Comparison of ENCODE assay signal across 24 cellular contexts in the genomic region with DNA sequence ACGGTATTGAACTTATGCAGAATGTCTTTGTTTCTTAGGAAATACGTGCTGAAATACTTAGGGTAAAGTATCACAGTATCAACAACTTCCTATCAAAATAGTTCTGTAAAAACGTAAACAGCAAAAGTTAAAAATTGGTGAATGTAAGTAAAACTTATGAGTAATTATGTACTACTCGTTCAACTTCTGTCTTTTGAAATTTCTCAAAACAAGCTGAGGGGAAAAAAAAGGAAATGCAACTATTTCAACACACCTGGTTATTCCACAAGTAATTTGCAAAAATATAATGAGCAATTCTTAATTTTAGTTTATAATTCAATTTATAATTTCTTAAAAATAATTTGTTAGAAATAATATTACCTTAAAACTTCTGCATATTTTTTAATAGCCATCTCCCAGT.
"Had no signal": no experiment of that assay in that cellular context is flagged by ENCODE, and none has a peak within 500 bp of the region (broad histone marks: within the 10 kb centered on the region; RNA-seq: fewer than 3 reads in every experiment).

No MANE protein-coding gene starts in this region.

- H3K4me1 ChIP-seq: adrenal gland, Peyer's patch had no signal

- H3K27ac Mint-ChIP-seq: activated naive CD8-positive, alpha-beta T cell treated with anti-CD3 and anti-CD28 coated beads, Interleukin-2, amount 10 ng/mL, durations not matched to agents 7 days and 5 days; activated T-cell treated with anti-CD3 and anti-CD28 coated beads, Interleukin-2, amount 50 U/mL, for 72 hours had no signal

- H3K9me2 ChIP-seq: SK-N-SH had no signal

- H3K4me3 ChIP-seq: adrenal gland, K562, Peyer's patch had no signal

- DNase-seq: activated CD4-positive, alpha-beta T cell treated with anti-CD3 and anti-CD28 coated beads for 4 hours; activated CD8-positive, alpha-beta memory T cell treated with anti-CD3 and anti-CD28 coated beads, Interleukin-2, amount 50 U/mL, for 4 hours; activated CD8-positive, alpha-beta T cell treated with anti-CD3 and anti-CD28 coated beads for 36 hours; activated naive CD4-positive, alpha-beta T cell treated with anti-CD3 and anti-CD28 coated beads, Interleukin-2, amount 50 U/mL, for 16 hours; activated naive CD8-positive, alpha-beta T cell treated with anti-CD3 and anti-CD28 coated beads, Interleukin-2, amount 10 ng/mL, durations not matched to agents 7 days and 5 days; activated T-cell treated with anti-CD3 and anti-CD28 coated beads, Interleukin-2, amount 50 U/mL, for 72 hours; adrenal gland; anterior cingulate cortex; cerebellar nuclear complex; Karpas-422; MM.1S; NCI-H1092 treated with DMSO at 0.1 percent for 48 hours; NCI-H1417 treated with DMSO at 0.1 percent for 48 hours; NCI-H1694; NCI-H2029; NCI-H2107; NCI-H510A treated with DMSO at 0.1 percent for 48 hours; NCI-H69; Peyer's patch; SHP77 treated with DMSO at 0.1 percent for 48 hours; SK-N-SH; T-helper 1 cell had no signal

- H3K27ac ChIP-seq: adrenal gland, Peyer's patch had no signal

- H3K4me2 ChIP-seq: SK-N-SH had no signal

- H3K9me3 Mint-ChIP-seq: activated CD8-positive, alpha-beta T cell treated with anti-CD3 and anti-CD28 coated beads for 36 hours; activated naive CD8-positive, alpha-beta T cell treated with anti-CD3 and anti-CD28 coated beads, Interleukin-2, amount 10 ng/mL, durations not matched to agents 7 days and 5 days; activated T-cell treated with anti-CD3 and anti-CD28 coated beads, Interleukin-2, amount 50 U/mL, for 72 hours had no signal

- FAIRE-seq: K562 had no signal

- H3K4me3 Mint-ChIP-seq: activated CD8-positive, alpha-beta T cell treated with anti-CD3 and anti-CD28 coated beads for 36 hours; activated naive CD8-positive, alpha-beta T cell treated with anti-CD3 and anti-CD28 coated beads, Interleukin-2, amount 10 ng/mL, durations not matched to agents 7 days and 5 days; activated T-cell treated with anti-CD3 and anti-CD28 coated beads, Interleukin-2, amount 50 U/mL, for 72 hours had no signal

- ATAC-seq: activated CD4-positive, CD25-positive, alpha-beta regulatory T cell treated with anti-CD3 and anti-CD28 coated beads, Interleukin-2, amount 50 U/mL, for 24 hours; activated CD8-positive, alpha-beta T cell treated with anti-CD3 and anti-CD28 coated beads for 36 hours; activated T-cell treated with anti-CD3 and anti-CD28 coated beads, Interleukin-2, amount 50 U/mL, for 72 hours; K562 had no signal

- H3K27me3 Mint-ChIP-seq: activated CD8-positive, alpha-beta T cell treated with anti-CD3 and anti-CD28 coated beads for 36 hours; activated naive CD8-positive, alpha-beta T cell treated with anti-CD3 and anti-CD28 coated beads, Interleukin-2, amount 10 ng/mL, durations not matched to agents 7 days and 5 days had no signal

- H3K27me3 ChIP-seq: adrenal gland, Peyer's patch had no signal
